ENCODE assay signal across 11 cellular contexts in the genomic region with DNA sequence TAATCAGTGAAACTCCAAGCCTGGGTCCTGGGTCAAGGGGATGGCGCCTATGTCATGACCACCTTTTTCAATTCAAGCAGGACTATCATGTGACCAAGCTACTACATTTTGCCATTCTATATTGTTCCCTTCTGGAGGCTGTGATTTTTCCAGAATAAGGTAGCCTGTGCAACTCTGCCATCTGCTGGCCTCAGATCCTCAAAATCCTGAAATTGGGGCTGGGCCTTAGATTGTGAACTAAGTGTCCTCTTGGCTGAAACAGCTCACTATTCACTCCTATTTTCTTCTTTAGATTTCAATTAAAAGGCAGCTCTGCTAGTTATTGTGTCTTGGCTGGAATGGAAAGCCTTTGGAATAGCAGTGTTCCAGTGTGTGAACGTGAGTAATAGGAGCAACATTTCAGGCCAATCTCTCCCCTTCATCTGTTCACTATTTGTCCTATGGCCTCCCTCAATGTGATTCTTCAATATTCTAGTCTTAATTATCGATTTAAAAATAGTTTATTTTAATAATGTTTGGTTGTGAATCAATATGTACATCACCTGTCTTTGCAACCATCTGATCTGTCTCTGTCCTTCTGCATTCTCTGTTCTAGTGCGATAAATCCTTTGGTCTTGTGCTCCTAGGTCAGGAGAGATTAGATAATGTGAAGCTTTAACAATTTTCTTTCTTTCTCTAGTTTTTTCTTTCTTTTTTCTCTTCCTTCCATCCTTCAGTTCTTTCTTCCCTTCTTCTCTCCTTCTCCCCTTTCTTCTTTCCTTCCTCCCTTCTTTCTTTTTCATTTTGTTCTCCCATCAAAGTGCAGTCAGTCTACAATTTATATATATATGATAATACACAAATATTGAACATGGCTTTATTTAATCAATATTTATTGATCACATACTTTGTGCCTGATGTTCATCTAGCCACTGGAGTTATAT.
DNase-seq lines count a peak whose midpoint lies in the region; ATAC-seq and TF ChIP-seq lines count a peak whose summit lies in the region.
"Had no signal": no experiment of that assay in that cellular context is flagged by ENCODE, and none has a peak within 500 bp of the region (broad histone marks: within the 10 kb centered on the region; RNA-seq: fewer than 3 reads in every experiment).

No MANE protein-coding gene starts in this region.

- no peaks in the 10 kb centered on the region for H3K36me3 ChIP-seq in KMS-11 (ENCODE audit: insufficient read depth)
- no peaks in the 10 kb centered on the region for H3K36me3 ChIP-seq in brain microvascular endothelial cell (replicated peaks)
- H3K36me3 ChIP-seq: vagina had no signal

- no peak overlapping the region for H3K9ac ChIP-seq in KMS-11

- H3K27me3 ChIP-seq in KMS-11 (ENCODE audit: insufficient read depth, low read depth), result no peaks in the 10 kb centered on the region
- H3K27me3 ChIP-seq in brain microvascular endothelial cell (replicated peaks), result no peaks in the 10 kb centered on the region
- H3K27me3 ChIP-seq: vagina had no signal

- no peak overlapping the region for H3K4me2 ChIP-seq in KMS-11

- no peaks in the 10 kb centered on the region for H3K4me1 ChIP-seq in KMS-11 (ENCODE audit: low read depth, poor library complexity, severe bottlenecking)
- H3K4me1 ChIP-seq: vagina had no signal

- in situ Hi-C loops in brain microvascular endothelial cell (cut with HindIII; ENCODE audit: low pct_ligation_motif_present, low sequenced_read_pairs), result no loop called here

- no peak for ATAC-seq in GM18907 (IDR thresholded peaks at IDR 0.05; ENCODE audit: unreplicated experiment)

- peaks cover 4% of the 10 kb centered on the region for H3K9me3 Mint-ChIP-seq in neural crest cell
- H3K9me3 Mint-ChIP-seq: activated naive CD4-positive, alpha-beta T cell treated with anti-CD3 and anti-CD28 coated beads, Interleukin-2, amount 50 U/mL, for 72 hours; naive B cell had no signal

- H3K4me1 Mint-ChIP-seq in neural crest cell, result no peaks in the 10 kb centered on the region
- H3K4me1 Mint-ChIP-seq: naive B cell had no signal

- no peak overlapping the region for H2AFZ ChIP-seq in KMS-11 (ENCODE audit: low read depth)

- peak; percentile 62 for TF ChIP-seq CTCF in KMS-11 (conservative IDR thresholded peaks at IDR 0.05; ENCODE audit: low read depth, low read length)
- TF ChIP-seq CTCF in brain microvascular endothelial cell (IDR thresholded peaks at IDR 0.05; ENCODE audit: low read depth, low read length, missing control alignments), result peak; percentile 57
- peak; percentile 50 for TF ChIP-seq CTCF in neural crest cell (conservative IDR thresholded peaks at IDR 0.05)

- no peaks in the 10 kb centered on the region for H4K20me1 ChIP-seq in KMS-11 (ENCODE audit: insufficient read depth)

- H3K27ac ChIP-seq in KMS-11 (no peak overlapping the region), brain microvascular endothelial cell (no peak overlapping the region)
- H3K27ac ChIP-seq: vagina had no signal

- H3K36me3 Mint-ChIP-seq in neural crest cell (ENCODE audit: low read depth), result no peaks in the 10 kb centered on the region
- H3K36me3 Mint-ChIP-seq: activated naive CD4-positive, alpha-beta T cell treated with anti-CD3 and anti-CD28 coated beads, Interleukin-2, amount 50 U/mL, for 72 hours had no signal

- H3K79me2 ChIP-seq in KMS-11 (ENCODE audit: insufficient read depth, low read depth), result no peaks in the 10 kb centered on the region

- no peak overlapping the region for H3K27ac Mint-ChIP-seq in neural crest cell (ENCODE audit: unreplicated experiment)
- H3K27ac Mint-ChIP-seq: activated naive CD4-positive, alpha-beta T cell treated with anti-CD3 and anti-CD28 coated beads, Interleukin-2, amount 50 U/mL, for 72 hours had no signal

- DNase-seq in DMS 273 (lab: John Stamatoyannopoulos, UW; ENCODE audit: unreplicated experiment), result peak; percentile 30
- DNase-seq in DMS 273 treated with DMSO at 0.1 percent for 48 hours (lab: John Stamatoyannopoulos, UW), result no peak
- DNase-seq in brain microvascular endothelial cell, result peak; percentile 18
- no peak for DNase-seq in neural crest cell (ENCODE audit: low read depth, low spot score)
- DNase-seq in ureter (ENCODE audit: low spot score), result no peak
- no peak for DNase-seq in effector CD8-positive, alpha-beta T cell (lab: John Stamatoyannopoulos, UW)
- DNase-seq: naive B cell had no signal

- no peaks in the 10 kb centered on the region for H3K27me3 Mint-ChIP-seq in neural crest cell (ENCODE audit: low read depth)
- H3K27me3 Mint-ChIP-seq: naive B cell had no signal

- H3K4me3 ChIP-seq in KMS-11 (IDR thresholded peaks at IDR 0.05; ENCODE audit: insufficient read depth, low read depth, low read length), result no peak overlapping the region
- H3K4me3 ChIP-seq in brain microvascular endothelial cell (ENCODE audit: low read depth, low read length), result no peak overlapping the region
- H3K4me3 ChIP-seq: vagina had no signal

- no peak overlapping the region for H3K4me3 Mint-ChIP-seq in neural crest cell
- H3K4me3 Mint-ChIP-seq: naive B cell had no signal

Comparison
In these comparisons a context has a peak if more than half of its experiments do, and no peak if none do; other contexts are left out.
1. DNase-seq: peak in DMS 273 (single experiment) and brain microvascular endothelial cell (single experiment); none in DMS 273 treated with DMSO at 0.1 percent for 48 hours (single experiment), neural crest cell (single experiment), ureter (single experiment) and effector CD8-positive, alpha-beta T cell (single experiment).
2. Peak in every context shown above with its lines, with median percentiles within 50 percentile points of each other: CTCF ChIP-seq.